In genomic region chr3:158368271-158368670, GRCh38 we compare ENCODE assay signal across 35 cellular contexts.
DNase-seq lines count a peak whose midpoint lies in the region; ATAC-seq, FAIRE-seq and TF ChIP-seq lines count a peak whose summit lies in the region.
"Had no signal": no experiment of that assay in that cellular context is flagged by ENCODE, and none has a peak within 500 bp of the region (broad histone marks: within the 10 kb centered on the region; RNA-seq: fewer than 3 reads in every experiment).

No MANE protein-coding gene starts in this region.

- H3K9me3 Mint-ChIP-seq in natural killer cell treated with Interleukin-12 subunit alpha and Interleukin-12 subunit beta and Interleukin-15 and Interleukin-18, amount 100 ng/mL, for 72 hours = peaks cover 3% of the 10 kb centered on the region
- H3K9me3 Mint-ChIP-seq in T-helper 2 cell treated with Interferon-gamma antibody and Interleukin-4, amounts not matched to agents 5 μg/mL and 100 μg/mL, for 36 hours = peaks cover 17% of the 10 kb centered on the region

- H3K27me3 Mint-ChIP-seq in natural killer cell treated with Interleukin-12 subunit alpha and Interleukin-12 subunit beta and Interleukin-15 and Interleukin-18, amount 100 ng/mL, for 72 hours = no peaks in the 10 kb centered on the region
- no peaks in the 10 kb centered on the region for H3K27me3 Mint-ChIP-seq in T-helper 2 cell treated with Interferon-gamma antibody and Interleukin-4, amounts not matched to agents 5 μg/mL and 100 μg/mL, for 36 hours (ENCODE audit: low read depth)
- H3K27me3 Mint-ChIP-seq: activated CD4-positive, alpha-beta memory T cell treated with anti-CD3 and anti-CD28 coated beads for 36 hours; activated naive CD8-positive, alpha-beta T cell; naive thymus-derived CD4-positive, alpha-beta T cell; T-cell had no signal

- no peaks in the 10 kb centered on the region for H3K9me3 ChIP-seq in WERI-Rb-1 (ENCODE audit: severe bottlenecking)
- H3K9me3 ChIP-seq: tibial artery had no signal

- peak; percentile 55 for FAIRE-seq in D721Med (lab: Jason Lieb, UNC)
- FAIRE-seq: bronchial epithelial cell, colon, GM19239, HTR-8/SVneo, keratinocyte, small intestine had no signal

- H3K4me3 ChIP-seq in WERI-Rb-1 (ENCODE audit: low read depth, low read length) = no peak overlapping the region
- H3K4me3 ChIP-seq: BLaER1, stomach, tibial artery had no signal

- peak overlapping the region; percentile 53 for H3K27ac ChIP-seq in WERI-Rb-1
- H3K27ac ChIP-seq: BLaER1, epithelial cell of prostate, stomach, tibial artery had no signal

- H3K4me1 Mint-ChIP-seq in natural killer cell treated with Interleukin-12 subunit alpha and Interleukin-12 subunit beta and Interleukin-15 and Interleukin-18, amount 100 ng/mL, for 72 hours (ENCODE audit: low read depth in 2 of 2) = no peaks in the 10 kb centered on the region
- H3K4me1 Mint-ChIP-seq in T-helper 2 cell treated with Interferon-gamma antibody and Interleukin-4, amounts not matched to agents 5 μg/mL and 100 μg/mL, for 36 hours (ENCODE audit: low read depth) = no peaks in the 10 kb centered on the region

- no peak for TF ChIP-seq CTCF in D721Med (IDR thresholded peaks at IDR 0.05; ENCODE audit: insufficient read depth, missing control alignments)
- no peak for TF ChIP-seq CTCF in WERI-Rb-1 (IDR thresholded peaks at IDR 0.05; ENCODE audit: low read depth, low read length)

- H3K27me3 ChIP-seq in WERI-Rb-1 (ENCODE audit: insufficient read depth, low read depth, severe bottlenecking) = no peaks in the 10 kb centered on the region
- H3K27me3 ChIP-seq: BLaER1, stomach, tibial artery had no signal

- H3K4me3 Mint-ChIP-seq in natural killer cell treated with Interleukin-12 subunit alpha and Interleukin-12 subunit beta and Interleukin-15 and Interleukin-18, amount 100 ng/mL, for 72 hours = no peak overlapping the region
- no peak overlapping the region for H3K4me3 Mint-ChIP-seq in T-helper 2 cell treated with Interferon-gamma antibody and Interleukin-4, amounts not matched to agents 5 μg/mL and 100 μg/mL, for 36 hours
- H3K4me3 Mint-ChIP-seq: activated CD4-positive, alpha-beta memory T cell treated with anti-CD3 and anti-CD28 coated beads for 36 hours; activated naive CD8-positive, alpha-beta T cell; naive thymus-derived CD4-positive, alpha-beta T cell; T-cell had no signal

- no peaks in the 10 kb centered on the region for H3K36me3 ChIP-seq in WERI-Rb-1
- H3K36me3 ChIP-seq: BLaER1, stomach, tibial artery had no signal

- DNase-seq in D721Med (ENCODE audit: insufficient read length, low spot score) = no peak
- peak; percentile 22 for DNase-seq in HuH-7.5 (ENCODE audit: low spot score)
- DNase-seq in NCI-H524 treated with DMSO at 0.1 percent for 48 hours (lab: John Stamatoyannopoulos, UW) = peak; percentile 70
- peak; percentile 67 for DNase-seq in WERI-Rb-1
- no peak for DNase-seq in natural killer cell treated with Interleukin-12 subunit alpha and Interleukin-12 subunit beta and Interleukin-15 and Interleukin-18, amount 100 ng/mL, for 72 hours (ENCODE audit: low spot score)
- no peak for DNase-seq in T-helper 2 cell treated with Interferon-gamma antibody and Interleukin-4, amounts not matched to agents 5 μg/mL and 100 μg/mL, for 36 hours (ENCODE audit: low spot score)
- DNase-seq in activated CD4-positive, CD25-positive, alpha-beta regulatory T cell (lab: John Stamatoyannopoulos, UW) = no peak
- DNase-seq: activated CD4-positive, alpha-beta memory T cell treated with anti-CD3 and anti-CD28 coated beads for 36 hours; activated CD4-positive, CD25-positive, alpha-beta regulatory T cell treated with anti-CD3 and anti-CD28 coated beads, Interleukin-2, amount 50 U/mL, for 72 hours; activated CD8-positive, alpha-beta memory T cell treated with anti-CD3 and anti-CD28 coated beads, Interleukin-2, amount 50 U/mL, for 4 hours; anterior cingulate cortex; effector CD4-positive, alpha-beta T cell; Kasumi-1; midbrain; MV-4-11; naive thymus-derived CD4-positive, alpha-beta T cell; NCI-H187 treated with DMSO at 0.1 percent for 48 hours; NCI-H345; NK-92 treated with Interleukin-12 subunit alpha and Interleukin-12 subunit beta, amount 100 ng/mL, for 24 hours; SIG-M5; small intestine; stomach; T-cell; tibial artery had no signal

- ATAC-seq in natural killer cell treated with Interleukin-12 subunit alpha and Interleukin-12 subunit beta and Interleukin-15 and Interleukin-18, amount 100 ng/mL, for 72 hours = no peak
- ATAC-seq in HG02759 (IDR thresholded peaks at IDR 0.05; ENCODE audit: unreplicated experiment) = no peak
- ATAC-seq: HCT116; naive thymus-derived CD4-positive, alpha-beta T cell; Panc1; T-cell had no signal

- no peak overlapping the region for H3K27ac Mint-ChIP-seq in natural killer cell treated with Interleukin-12 subunit alpha and Interleukin-12 subunit beta and Interleukin-15 and Interleukin-18, amount 100 ng/mL, for 72 hours
- no peak overlapping the region for H3K27ac Mint-ChIP-seq in T-helper 2 cell treated with Interferon-gamma antibody and Interleukin-4, amounts not matched to agents 5 μg/mL and 100 μg/mL, for 36 hours
- H3K27ac Mint-ChIP-seq: activated CD4-positive, alpha-beta memory T cell treated with anti-CD3 and anti-CD28 coated beads for 36 hours; activated naive CD8-positive, alpha-beta T cell; naive thymus-derived CD4-positive, alpha-beta T cell; T-cell had no signal

- H3K36me3 Mint-ChIP-seq in natural killer cell treated with Interleukin-12 subunit alpha and Interleukin-12 subunit beta and Interleukin-15 and Interleukin-18, amount 100 ng/mL, for 72 hours = peaks cover 8% of the 10 kb centered on the region
- peaks cover 1% of the 10 kb centered on the region for H3K36me3 Mint-ChIP-seq in T-helper 2 cell treated with Interferon-gamma antibody and Interleukin-4, amounts not matched to agents 5 μg/mL and 100 μg/mL, for 36 hours (ENCODE audit: low read depth)

Comparison
In these comparisons a context has a peak if more than half of its experiments do, and no peak if none do; other contexts are left out.
1. DNase-seq: peak in HuH-7.5 (single experiment), NCI-H524 treated with DMSO at 0.1 percent for 48 hours (single experiment) and WERI-Rb-1 (single experiment); none in D721Med (single experiment), natural killer cell treated with Interleukin-12 subunit alpha and Interleukin-12 subunit beta and Interleukin-15 and Interleukin-18, amount 100 ng/mL, for 72 hours (single experiment), T-helper 2 cell treated with Interferon-gamma antibody and Interleukin-4, amounts not matched to agents 5 μg/mL and 100 μg/mL, for 36 hours (single experiment) and activated CD4-positive, CD25-positive, alpha-beta regulatory T cell (0 of 4).